19 cellular contexts compared by ENCODE assay signal in genomic region chr6:91127752-91128151, GRCh38.
DNase-seq lines count a peak whose midpoint lies in the region; ATAC-seq and TF ChIP-seq lines count a peak whose summit lies in the region.
"Had no signal": no experiment of that assay in that cellular context is flagged by ENCODE, and none has a peak within 500 bp of the region (broad histone marks: within the 10 kb centered on the region; RNA-seq: fewer than 3 reads in every experiment).

No MANE protein-coding gene starts in this region.

- H3K4me3 Mint-ChIP-seq in endodermal cell = no peak overlapping the region
- H3K4me3 Mint-ChIP-seq in neural progenitor cell = no peak overlapping the region
- H3K4me3 Mint-ChIP-seq: CD14-positive monocyte; CD4-positive, alpha-beta T cell; CD8-positive, alpha-beta memory T cell; HFFc6 had no signal

- H3K27me3 Mint-ChIP-seq in endodermal cell (ENCODE audit: insufficient read depth) (no peaks in the 10 kb centered on the region), neural progenitor cell (ENCODE audit: insufficient read depth, low read depth) (no peaks in the 10 kb centered on the region)
- H3K27me3 Mint-ChIP-seq: CD4-positive, alpha-beta T cell; CD8-positive, alpha-beta memory T cell had no signal

- H3K9me3 ChIP-seq in endodermal cell (ENCODE audit: control insufficient read depth, low read length) (no peaks in the 10 kb centered on the region), iPS DF 6.9 (ENCODE audit: control insufficient read depth, insufficient read depth, low read length) (no peaks in the 10 kb centered on the region), neural progenitor cell (ENCODE audit: low read depth) (no peaks in the 10 kb centered on the region)
- H3K9me3 ChIP-seq: BE2C; BLaER1 treated with 17β-estradiol and CSF1 and Interleukin-3, amounts not matched to agents 10 nM and 100 nM; HAP-1 had no signal

- H3K4me1 ChIP-seq in endodermal cell (ENCODE audit: control insufficient read depth, insufficient read depth, low read length) (no peaks in the 10 kb centered on the region), iPS DF 6.9 (ENCODE audit: control insufficient read depth, insufficient read depth, low read length) (no peaks in the 10 kb centered on the region), neural progenitor cell (no peaks in the 10 kb centered on the region)
- H3K4me1 ChIP-seq: BE2C, HAP-1 had no signal

- no peak overlapping the region for H3K4me2 ChIP-seq in neural progenitor cell
- H3K4me2 ChIP-seq: BLaER1 treated with 17β-estradiol and CSF1 and Interleukin-3, amounts not matched to agents 10 nM and 100 nM had no signal

- no peaks in the 10 kb centered on the region for H4K20me1 ChIP-seq in neural progenitor cell (ENCODE audit: low read depth)
- H4K20me1 ChIP-seq: BLaER1 treated with 17β-estradiol and CSF1 and Interleukin-3, amounts not matched to agents 10 nM and 100 nM had no signal

- H3K27ac ChIP-seq in endodermal cell (ENCODE audit: low read depth, low read length) (no peak overlapping the region), iPS DF 6.9 (ENCODE audit: low read length) (no peak overlapping the region), neural progenitor cell (no peak overlapping the region)
- H3K27ac ChIP-seq: 22Rv1; BLaER1 treated with 17β-estradiol and CSF1 and Interleukin-3, amounts not matched to agents 10 nM and 100 nM had no signal

- no peak overlapping the region for H2AFZ ChIP-seq in neural progenitor cell (replicated peaks)

- H3K9me3 Mint-ChIP-seq in endodermal cell (no peaks in the 10 kb centered on the region), neural progenitor cell (peaks cover 3% of the 10 kb centered on the region)

- TF ChIP-seq CTCF in endodermal cell (conservative IDR thresholded peaks at IDR 0.05) (peak; percentile 41), neural progenitor cell (IDR thresholded peaks at IDR 0.05) (no peak)

- H3K9ac ChIP-seq in endodermal cell (ENCODE audit: extremely low read depth, low read length, poor library complexity, severe bottlenecking) (no peak overlapping the region), neural progenitor cell (no peak overlapping the region)
- H3K9ac ChIP-seq: BLaER1 treated with 17β-estradiol and CSF1 and Interleukin-3, amounts not matched to agents 10 nM and 100 nM had no signal

- H3K27ac Mint-ChIP-seq in endodermal cell (no peak overlapping the region), neural progenitor cell (no peak overlapping the region)
- H3K27ac Mint-ChIP-seq: CD14-positive monocyte; CD4-positive, alpha-beta T cell; CD8-positive, alpha-beta memory T cell; HFFc6 had no signal

- H3K36me3 ChIP-seq in endodermal cell (ENCODE audit: control insufficient read depth, insufficient read depth, low read length) = no peaks in the 10 kb centered on the region
- no peaks in the 10 kb centered on the region for H3K36me3 ChIP-seq in iPS DF 6.9 (ENCODE audit: control insufficient read depth, insufficient read depth, low read length)
- no peaks in the 10 kb centered on the region for H3K36me3 ChIP-seq in neural progenitor cell
- H3K36me3 ChIP-seq: BE2C; BLaER1 treated with 17β-estradiol and CSF1 and Interleukin-3, amounts not matched to agents 10 nM and 100 nM; HAP-1 had no signal

- H3K4me1 Mint-ChIP-seq in endodermal cell (peaks cover 4% of the 10 kb centered on the region), neural progenitor cell (no peaks in the 10 kb centered on the region)
- H3K4me1 Mint-ChIP-seq: CD14-positive monocyte; CD8-positive, alpha-beta memory T cell had no signal

- no peak overlapping the region for H3K4me3 ChIP-seq in endodermal cell (ENCODE audit: low read length)
- no peak overlapping the region for H3K4me3 ChIP-seq in iPS DF 6.9 (ENCODE audit: low read length)
- H3K4me3 ChIP-seq in neural progenitor cell = no peak overlapping the region
- H3K4me3 ChIP-seq: BLaER1 treated with 17β-estradiol and CSF1 and Interleukin-3, amounts not matched to agents 10 nM and 100 nM; HAP-1 had no signal

- H3F3A ChIP-seq in neural progenitor cell (ENCODE audit: low read depth) = no peaks in the 10 kb centered on the region

- no peaks in the 10 kb centered on the region for H3K79me2 ChIP-seq in neural progenitor cell (ENCODE audit: low read depth)

- H3K36me3 Mint-ChIP-seq in endodermal cell (ENCODE audit: low read depth) = no peaks in the 10 kb centered on the region
- no peaks in the 10 kb centered on the region for H3K36me3 Mint-ChIP-seq in neural progenitor cell
- H3K36me3 Mint-ChIP-seq: CD14-positive monocyte; CD8-positive, alpha-beta memory T cell had no signal

- no peak for TF ChIP-seq RAD21 in Ishikawa (IDR thresholded peaks at IDR 0.05; ENCODE audit: low read depth)

- ATAC-seq in GM19035 (IDR thresholded peaks at IDR 0.05; ENCODE audit: unreplicated experiment) (no peak), HG02763 (IDR thresholded peaks at IDR 0.05; ENCODE audit: unreplicated experiment) (no peak), HG02798 (IDR thresholded peaks at IDR 0.05; ENCODE audit: poor library complexity, unreplicated experiment) (no peak)

- no peaks in the 10 kb centered on the region for H3K27me3 ChIP-seq in endodermal cell (ENCODE audit: control insufficient read depth, insufficient read depth, low read length, poor library complexity, severe bottlenecking)
- no peaks in the 10 kb centered on the region for H3K27me3 ChIP-seq in iPS DF 6.9 (ENCODE audit: control insufficient read depth, insufficient read depth, low read length)
- no peaks in the 10 kb centered on the region for H3K27me3 ChIP-seq in neural progenitor cell
- H3K27me3 ChIP-seq: BE2C; BLaER1 treated with 17β-estradiol and CSF1 and Interleukin-3, amounts not matched to agents 10 nM and 100 nM had no signal

- no peak for TF ChIP-seq EP300 in Ishikawa (IDR thresholded peaks at IDR 0.05; ENCODE audit: borderline replicate concordance)

- peak; percentile 9 for DNase-seq in ELF-1 (ENCODE audit: low read depth, low spot score)
- DNase-seq in endodermal cell = no peak
- peak; percentile 7 for DNase-seq in iPS DF 6.9 (ENCODE audit: low read depth, low spot score)
- no peak for DNase-seq in neural progenitor cell (ENCODE audit: low spot score)
- DNase-seq: AML-193; BE2C; CD4-positive, alpha-beta T cell; CD8-positive, alpha-beta memory T cell; DMS53; DMS79 treated with DMSO at 0.1 percent for 48 hours; HFFc6 had no signal

TF ChIP-seq in Ishikawa, 13 proteins besides CTCF, POLR2A, EP300 and RAD21:
- TF ChIP-seq TCF12 (IDR thresholded peaks at IDR 0.05; ENCODE audit: low read depth) (no peak), TEAD4 (IDR thresholded peaks at IDR 0.05) (0 out of 2 replicates have a peak, but pooled peaks have one; percentile 17), CREB1 (IDR thresholded peaks at IDR 0.05; ENCODE audit: low read depth) (no peak)

Comparison
In these comparisons a context has a peak if more than half of its experiments do, and no peak if none do; other contexts are left out.
1. DNase-seq: peak in ELF-1 (single experiment) and iPS DF 6.9 (single experiment); none in endodermal cell (single experiment) and neural progenitor cell (single experiment).